ENCODE assay signal across 10 cellular contexts in genomic region chr2:113218283-113219091, GRCh38. TPM values are rescaled to one million over a fixed set of nuclear protein-coding genes. Genes with fewer than 3 reads are reported as not detected.
DNase-seq lines count a peak whose midpoint lies in the region; ATAC-seq and TF ChIP-seq lines count a peak whose summit lies in the region.
"Had no signal": no experiment of that assay in that cellular context is flagged by ENCODE, and none has a peak within 500 bp of the region (broad histone marks: within the 10 kb centered on the region; RNA-seq: fewer than 3 reads in every experiment).

No MANE protein-coding gene starts in this region.

- H3K9me3 ChIP-seq in SK-N-MC (ENCODE audit: low read depth, low read length) (no peaks in the 10 kb centered on the region), psoas muscle (no peaks in the 10 kb centered on the region)
- no peaks in the 10 kb centered on the region for H3K9me3 ChIP-seq in CD4-positive, alpha-beta memory T cell (ENCODE audit: control insufficient read depth in 1 of 2, low read length in 2 of 2)

- 67 to 73% (median 69%) methylated on average over 8 of the region's 8 CpGs for WGBS in psoas muscle, 3 donors

- intact Hi-C loops in left cardiac atrium (cut with DNase I): no loop called here
- intact Hi-C loops in psoas muscle (cut with DNase I): no loop called here
- intact Hi-C loops in CD4-positive, alpha-beta memory T cell (cut with micrococcal nuclease): no loop called here

- POLR2A ChIA-PET in CD4-positive, alpha-beta memory T cell (lab: Charles Lee; ENCODE audit: partially characterized antibody): interaction anchor here (2.3 kb wide), 1 partner anchor 13 kb away, joined by 13 read pairs; no protein-coding TSS in a partner anchor

- H3K4me3 ChIP-seq in SK-N-MC: no peak overlapping the region
- H3K4me3 ChIP-seq in psoas muscle: no peak overlapping the region
- no peak overlapping the region for H3K4me3 ChIP-seq in CD4-positive, alpha-beta memory T cell (ENCODE audit: low read length in 2 of 2)

- H3K36me3 ChIP-seq in SK-N-MC (ENCODE audit: insufficient read depth, low read length): no peaks in the 10 kb centered on the region
- no peaks in the 10 kb centered on the region for H3K36me3 ChIP-seq in psoas muscle (ENCODE audit: insufficient read depth in 1 of 2, low read depth in 1 of 2)
- H3K36me3 ChIP-seq in CD4-positive, alpha-beta memory T cell (ENCODE audit: insufficient read depth, low read length): no peaks in the 10 kb centered on the region

- no peaks in the 10 kb centered on the region for H3K27me3 Mint-ChIP-seq in CD4-positive, alpha-beta memory T cell

- H3K9me3 Mint-ChIP-seq in CD4-positive, alpha-beta memory T cell: no peaks in the 10 kb centered on the region

- DNase-seq in DMS53 (lab: John Stamatoyannopoulos, UW): peak; percentile 87
- no peak for DNase-seq in SK-N-MC (ENCODE audit: low read depth, low spot score)
- peak; percentile 66 for DNase-seq in left cardiac atrium
- DNase-seq in psoas muscle: peak in 1 of 2 donors; percentile 58
- no peak for DNase-seq in CD4-positive, alpha-beta memory T cell
- no peak for DNase-seq in NCI-H774 (lab: John Stamatoyannopoulos, UW)
- DNase-seq in OCI-M2 (lab: John Stamatoyannopoulos, UW; ENCODE audit: unreplicated experiment): no peak
- DNase-seq: occipital lobe, PC-3 had no signal

- ATAC-seq in left cardiac atrium (peak in 1 of 2 donors; percentile 69), psoas muscle (peak in 3 of 4 donors; percentile 46 to 59 (median 53)), GM21367 (IDR thresholded peaks at IDR 0.05; ENCODE audit: unreplicated experiment) (no peak)
- ATAC-seq: PC-3 had no signal

- no peak overlapping the region for H3K9ac ChIP-seq in SK-N-MC (ENCODE audit: insufficient read length)

- peak overlapping the region in 1 of 8 donors; percentile 4 for H3K4me3 Mint-ChIP-seq in CD4-positive, alpha-beta memory T cell

- H3K27ac Mint-ChIP-seq in CD4-positive, alpha-beta memory T cell: peak overlapping the region in 1 of 7 donors; percentile 15

- H3K27ac ChIP-seq in SK-N-MC (peak overlapping the region; percentile 51; the same call in 1 of the 2 replicates), psoas muscle (peak overlapping the region; percentile 42)
- no peak overlapping the region for H3K27ac ChIP-seq in CD4-positive, alpha-beta memory T cell (ENCODE audit: low read depth, low read length)

- CTCF ChIA-PET in CD4-positive, alpha-beta memory T cell (lab: Charles Lee; ENCODE audit: partially characterized antibody): interaction anchor here (1.2 to 1.8 kb wide), 3 partner anchors 15 to 153 kb away, joined by 3 to 18 read pairs (median 6); no protein-coding TSS in a partner anchor

- peaks cover 9 to 18% (median 12%) of the 10 kb centered on the region in 4 donors for H3K4me1 Mint-ChIP-seq in CD4-positive, alpha-beta memory T cell

- H3K27me3 ChIP-seq in psoas muscle (ENCODE audit: insufficient read depth in 3 of 3, low read length in 2 of 3): peaks cover 0 to 2% (median 0%) of the 10 kb centered on the region in 3 donors
- H3K27me3 ChIP-seq in CD4-positive, alpha-beta memory T cell (ENCODE audit: insufficient read depth, low read length): no peaks in the 10 kb centered on the region

- H3K4me1 ChIP-seq in psoas muscle: peaks cover 5% of the 10 kb centered on the region
- peaks cover 10% of the 10 kb centered on the region for H3K4me1 ChIP-seq in CD4-positive, alpha-beta memory T cell (ENCODE audit: insufficient read depth, low read length)

- no peaks in the 10 kb centered on the region for H3K36me3 Mint-ChIP-seq in CD4-positive, alpha-beta memory T cell

- no peak for TF ChIP-seq CTCF in psoas muscle (IDR thresholded peaks at IDR 0.05)

RNA-seq across cellular contexts. Expression of gene PSD4, which starts 44.7 kb away (rescaled TPM):
- total RNA-seq in left cardiac atrium (1 to 10 TPM; 4.1 to 4.4 TPM), psoas muscle (1 to 10 TPM in 3 of 4 donors, under 1 TPM in 1; 0.76 to 1.7 (median 1.3) TPM)
- under 1 TPM; 0.35 to 0.87 (median 0.82) TPM for polyA plus RNA-seq in psoas muscle
- 100 to 1,000 TPM in 1 of 2 experiments, 10 to 100 TPM in 1; 100.0 to 101 TPM for total RNA-seq in CD4-positive, alpha-beta memory T cell
- 10 to 100 TPM; 11.9 to 32.8 TPM for polyA plus RNA-seq in CD4-positive, alpha-beta memory T cell

Comparison
In these comparisons a context has a peak if more than half of its experiments do, and no peak if none do; other contexts are left out.
1. DNase-seq: peak in DMS53 (single experiment) and left cardiac atrium (single experiment); none in SK-N-MC (single experiment), CD4-positive, alpha-beta memory T cell (0 of 5), NCI-H774 (single experiment) and OCI-M2 (single experiment).
2. RNA of gene PSD4, which starts 44.7 kb away (total RNA-seq): 100.0 to 101 TPM in CD4-positive, alpha-beta memory T cell; 4.1 to 4.4 TPM in left cardiac atrium and 0.76 to 1.7 TPM in psoas muscle; every median in the first group is over 10 times any median in the second.